ENCODE assay signal across 8 cellular contexts in genomic region chr19:33771308-33772101, GRCh38. TPM values are rescaled to one million over a fixed set of nuclear protein-coding genes. Genes with fewer than 3 reads are reported as not detected.
DNase-seq lines count a peak whose midpoint lies in the region; ATAC-seq lines count a peak whose summit lies in the region.

No MANE protein-coding gene starts in this region.

- no peaks in the 10 kb centered on the region for H3K4me1 ChIP-seq in CD4-positive, CD25-positive, alpha-beta regulatory T cell (ENCODE audit: control insufficient read depth, insufficient read depth, low read length, poor library complexity, severe bottlenecking)

- H3K36me3 ChIP-seq in CD4-positive, CD25-positive, alpha-beta regulatory T cell (ENCODE audit: control insufficient read depth, insufficient read depth, low read length): no peaks in the 10 kb centered on the region

- no peak overlapping the region for H3K4me3 Mint-ChIP-seq in CD4-positive, CD25-positive, alpha-beta regulatory T cell
- H3K4me3 Mint-ChIP-seq in central memory CD8-positive, alpha-beta T cell: no peak overlapping the region

- no peak overlapping the region for H3K4me3 ChIP-seq in CD4-positive, CD25-positive, alpha-beta regulatory T cell (ENCODE audit: low read depth, low read length)

- H3K4me1 Mint-ChIP-seq in CD4-positive, CD25-positive, alpha-beta regulatory T cell: no peaks in the 10 kb centered on the region
- no peaks in the 10 kb centered on the region for H3K4me1 Mint-ChIP-seq in central memory CD8-positive, alpha-beta T cell

- no peak overlapping the region for H3K27ac ChIP-seq in CD4-positive, CD25-positive, alpha-beta regulatory T cell (ENCODE audit: insufficient read depth, low read length, poor library complexity, severe bottlenecking)

- no peaks in the 10 kb centered on the region for H3K27me3 ChIP-seq in CD4-positive, CD25-positive, alpha-beta regulatory T cell (ENCODE audit: control insufficient read depth, insufficient read depth, low read length)

- no peak overlapping the region for H3K27ac Mint-ChIP-seq in CD4-positive, CD25-positive, alpha-beta regulatory T cell
- no peak overlapping the region for H3K27ac Mint-ChIP-seq in central memory CD8-positive, alpha-beta T cell (ENCODE audit: low read depth)

- no peaks in the 10 kb centered on the region for H3K9me3 ChIP-seq in CD4-positive, CD25-positive, alpha-beta regulatory T cell (ENCODE audit: control insufficient read depth in 2 of 2, low read length in 2 of 2)

- peak; percentile 34 to 57 (median 49) for DNase-seq in CD4-positive, CD25-positive, alpha-beta regulatory T cell
- DNase-seq in HCEC 1CT (peak; percentile 17), NCI-H226 (peak; percentile 40), left lobe of liver (ENCODE audit: low spot score) (peak; percentile 78)
- DNase-seq in activated CD4-positive, CD25-positive, alpha-beta regulatory T cell treated with anti-CD3 and anti-CD28 coated beads, Interleukin-2, amount 50 U/mL, for 72 hours: peak; percentile 75
- DNase-seq in central memory CD8-positive, alpha-beta T cell (ENCODE audit: low spot score in 2 of 2): peak; percentile 35 to 56
- DNase-seq in stimulated activated CD4-positive, alpha-beta T cell treated with anti-CD3 and anti-CD28 coated beads, Interleukin-4, amount 100 ng/mL, for 48 hours (ENCODE audit: low read depth in 2 of 2): peak; percentile 60 to 72

- H3K36me3 Mint-ChIP-seq in CD4-positive, CD25-positive, alpha-beta regulatory T cell: no peaks in the 10 kb centered on the region
- H3K36me3 Mint-ChIP-seq in central memory CD8-positive, alpha-beta T cell (ENCODE audit: insufficient read depth): peaks cover 3% of the 10 kb centered on the region

- no peak for ATAC-seq in CD4-positive, CD25-positive, alpha-beta regulatory T cell (ENCODE audit: low read depth in 2 of 2)
- ATAC-seq in central memory CD8-positive, alpha-beta T cell (replicated peaks; ENCODE audit: extremely low read depth, poor library complexity, severe bottlenecking): no peak
- peak; percentile 93 for ATAC-seq in left lobe of liver
- ATAC-seq in HG02840 (IDR thresholded peaks at IDR 0.05; ENCODE audit: low FRiP score, unreplicated experiment): no peak

- no peaks in the 10 kb centered on the region for H3K27me3 Mint-ChIP-seq in CD4-positive, CD25-positive, alpha-beta regulatory T cell
- H3K27me3 Mint-ChIP-seq in central memory CD8-positive, alpha-beta T cell: peaks cover 50% of the 10 kb centered on the region

- no peaks in the 10 kb centered on the region for H3K9me3 Mint-ChIP-seq in CD4-positive, CD25-positive, alpha-beta regulatory T cell
- no peaks in the 10 kb centered on the region for H3K9me3 Mint-ChIP-seq in central memory CD8-positive, alpha-beta T cell

RNA-seq across cellular contexts. Expression of gene KCTD15, which starts 25.2 kb away (rescaled TPM):
- total RNA-seq in CD4-positive, CD25-positive, alpha-beta regulatory T cell: 1.3 TPM
- under 1 TPM in 3 of 4 donors, not detected in 1; 0.28 to 0.88 (median 0.55) TPM for polyA plus RNA-seq in CD4-positive, CD25-positive, alpha-beta regulatory T cell
- total RNA-seq in left lobe of liver: 17.0 TPM

Comparison
In these comparisons a context has a peak if more than half of its experiments do, and no peak if none do; other contexts are left out.
1. DNase-seq: peak in every context shown above with its lines; median percentile 78 in left lobe of liver; 75 in activated CD4-positive, CD25-positive, alpha-beta regulatory T cell treated with anti-CD3 and anti-CD28 coated beads, Interleukin-2, amount 50 U/mL, for 72 hours; 66 in stimulated activated CD4-positive, alpha-beta T cell treated with anti-CD3 and anti-CD28 coated beads, Interleukin-4, amount 100 ng/mL, for 48 hours; 49 in CD4-positive, CD25-positive, alpha-beta regulatory T cell; 46 in central memory CD8-positive, alpha-beta T cell; 40 in NCI-H226; 17 in HCEC 1CT.